In genomic region chrX:49162620-49163019, GRCh38 we compare ENCODE assay signal across 8 cellular contexts. TPM values are rescaled to one million over a fixed set of nuclear protein-coding genes. Genes with fewer than 3 reads are reported as not detected.
DNase-seq lines count a peak whose midpoint lies in the region; ATAC-seq and TF ChIP-seq lines count a peak whose summit lies in the region.

MAGIX (plus strand) TSS chrX:49162758; CDS start chrX:49162890, 132 bp downstream.

- no peak within 1 kb of the TSS for H3K4me3 ChIP-seq in CD8-positive, alpha-beta memory T cell (ENCODE audit: low read length)
- H3K4me3 ChIP-seq in PC-9 (peak within 1 kb of the TSS; percentile 43; the same call in 1 of the 2 replicates), epithelial cell of proximal tubule (ENCODE audit: low read depth, low read length) (peak within 1 kb of the TSS; percentile 53), osteoblast (ENCODE audit: insufficient read depth, low read length) (peak within 1 kb of the TSS; percentile 65)

- H3K79me2 ChIP-seq in PC-9 (ENCODE audit: low read depth) = no peaks in the 10 kb centered on the region
- no peaks in the 10 kb centered on the region for H3K79me2 ChIP-seq in osteoblast (ENCODE audit: insufficient read depth, low read length)

- peak within 1 kb of the TSS; percentile 14 to 95 (median 61) for H3K27ac Mint-ChIP-seq in CD8-positive, alpha-beta memory T cell

- peak within 1 kb of the TSS; percentile 57 for H3K27ac ChIP-seq in CD8-positive, alpha-beta memory T cell (ENCODE audit: low read depth, low read length)
- no peak within 1 kb of the TSS for H3K27ac ChIP-seq in PC-9
- H3K27ac ChIP-seq in osteoblast (ENCODE audit: low read depth, low read length) = no peak within 1 kb of the TSS

- peaks cover 11% of the 10 kb centered on the region for H3K4me1 ChIP-seq in CD8-positive, alpha-beta memory T cell (ENCODE audit: insufficient read depth, low read length)
- H3K4me1 ChIP-seq in PC-9 (replicated peaks; ENCODE audit: insufficient read depth) (no peaks in the 10 kb centered on the region), osteoblast (ENCODE audit: insufficient read depth, low read length) (peaks cover 9% of the 10 kb centered on the region)

- H4K20me1 ChIP-seq in PC-9 (ENCODE audit: insufficient read depth) (no peaks in the 10 kb centered on the region), osteoblast (ENCODE audit: insufficient read depth, low read length) (no peaks in the 10 kb centered on the region)

- peak within 1 kb of the TSS; percentile 54; the same call in 1 of the 2 replicates for H3K4me2 ChIP-seq in PC-9
- peak within 1 kb of the TSS; percentile 69 for H3K4me2 ChIP-seq in osteoblast (ENCODE audit: insufficient read depth, low read length)

- no TSS peak for BruUV-seq in PC-9 (replicated peaks; lab: Mats Ljungman, UMichigan)

- no peaks in the 10 kb centered on the region for H3K36me3 Mint-ChIP-seq in CD8-positive, alpha-beta memory T cell

- H3K27me3 ChIP-seq in CD8-positive, alpha-beta memory T cell (ENCODE audit: insufficient read depth, low read length, poor library complexity, severe bottlenecking) = no peaks in the 10 kb centered on the region
- no peaks in the 10 kb centered on the region for H3K27me3 ChIP-seq in PC-9 (ENCODE audit: insufficient read depth, low read depth)
- no peaks in the 10 kb centered on the region for H3K27me3 ChIP-seq in osteoblast (ENCODE audit: insufficient read depth, low read length)

- CTCF ChIA-PET in CD8-positive, alpha-beta memory T cell (lab: Charles Lee) = interaction anchor here (1.6 kb wide), 1 partner anchor 17 kb away, joined by 5 read pairs; no protein-coding TSS in a partner anchor
- CTCF ChIA-PET in PC-9 (lab: Charles Lee) = no interaction called here

- POLR2A ChIA-PET in CD8-positive, alpha-beta memory T cell (lab: Charles Lee) = no interaction called here
- POLR2A ChIA-PET in PC-9 (lab: Charles Lee; ENCODE audit: unreplicated experiment) = interaction anchor here (0.6 kb wide), 1 partner anchor 10 kb away, joined by 5 read pairs; no protein-coding TSS in a partner anchor

- no peak for TF ChIP-seq CTCF in PC-9 (conservative IDR thresholded peaks at IDR 0.05)
- TF ChIP-seq CTCF in epithelial cell of proximal tubule (conservative IDR thresholded peaks at IDR 0.05; ENCODE audit: low read depth, low read length) = no peak
- no peak for TF ChIP-seq CTCF in osteoblast (IDR thresholded peaks at IDR 0.05; ENCODE audit: extremely low read depth, low read depth, low read length)

- H3K9me3 ChIP-seq in CD8-positive, alpha-beta memory T cell (ENCODE audit: low read length) = no peaks in the 10 kb centered on the region
- H3K9me3 ChIP-seq in PC-9 (ENCODE audit: insufficient read depth, low read depth) (no peaks in the 10 kb centered on the region), osteoblast (ENCODE audit: low read depth, low read length) (no peaks in the 10 kb centered on the region)

- intact Hi-C loops in PC-9 (cut with micrococcal nuclease; ENCODE audit: unreplicated experiment) = no loop called here

- no peaks in the 10 kb centered on the region for H3K9me2 ChIP-seq in PC-9 (ENCODE audit: insufficient read depth)

- ATAC-seq in HG02623 (IDR thresholded peaks at IDR 0.05; ENCODE audit: unreplicated experiment) (no peak), HG03460 (IDR thresholded peaks at IDR 0.05; ENCODE audit: unreplicated experiment) (no peak)

- H3K9me3 Mint-ChIP-seq in CD8-positive, alpha-beta memory T cell = no peaks in the 10 kb centered on the region

- no peaks in the 10 kb centered on the region for H3F3A ChIP-seq in PC-9 (ENCODE audit: insufficient read depth, low read depth)

- H3K36me3 ChIP-seq in CD8-positive, alpha-beta memory T cell (ENCODE audit: insufficient read depth, low read length) = no peaks in the 10 kb centered on the region
- H3K36me3 ChIP-seq in PC-9 (ENCODE audit: low read depth) = no peaks in the 10 kb centered on the region
- H3K36me3 ChIP-seq in osteoblast (ENCODE audit: insufficient read depth, low read length) = no peaks in the 10 kb centered on the region

- H2AFZ ChIP-seq in PC-9 (no peak within 1 kb of the TSS), osteoblast (ENCODE audit: low read length) (peak within 1 kb of the TSS; percentile 74)

- peak within 1 kb of the TSS; percentile 44 to 79 (median 70) for H3K4me3 Mint-ChIP-seq in CD8-positive, alpha-beta memory T cell

- peaks cover 18 to 33% (median 21%) of the 10 kb centered on the region in 3 donors for H3K4me1 Mint-ChIP-seq in CD8-positive, alpha-beta memory T cell

- no peak for DNase-seq in CD8-positive, alpha-beta memory T cell
- DNase-seq in PC-9 (no peak), epithelial cell of proximal tubule (ENCODE audit: low read depth) (no peak), osteoblast (ENCODE audit: insufficient read length, low spot score, missing footprints) (no peak), DMS153 (lab: John Stamatoyannopoulos, UW) (no peak), NCI-H187 (lab: John Stamatoyannopoulos, UW) (no peak)

- peaks cover 0 to 2% of the 10 kb centered on the region in 2 donors for H3K27me3 Mint-ChIP-seq in CD8-positive, alpha-beta memory T cell

RNA-seq across cellular contexts. Expression of gene MAGIX, which starts in this region (rescaled TPM):
- total RNA-seq in CD8-positive, alpha-beta memory T cell = 1 to 10 TPM; 1.4 TPM
- polyA plus RNA-seq in CD8-positive, alpha-beta memory T cell = 0.25 TPM
- 1.8 and 2.0 TPM in 2 replicates for total RNA-seq in PC-9 (2021)
- total RNA-seq in epithelial cell of proximal tubule = 8.3 and 9.6 TPM in 2 replicates
- 1.2 and 1.8 TPM in 2 replicates for total RNA-seq in osteoblast
